In genomic region chr10:79905322-79906314, GRCh38 we compare ENCODE assay signal across 8 cellular contexts. TPM values are rescaled to one million over a fixed set of nuclear protein-coding genes. Genes with fewer than 3 reads are reported as not detected.
DNase-seq lines count a peak whose midpoint lies in the region; ATAC-seq and TF ChIP-seq lines count a peak whose summit lies in the region.

No MANE protein-coding gene starts in this region.

- peak overlapping the region; percentile 65 to 81 for H3K27ac ChIP-seq in left lung
- no peak overlapping the region for H3K27ac ChIP-seq in suprapubic skin

- peak overlapping the region; percentile 53 for H3K9ac ChIP-seq in Loucy (ENCODE audit: low read depth, low read length, poor library complexity, severe bottlenecking)

- no peaks in the 10 kb centered on the region for H3F3A ChIP-seq in Loucy (ENCODE audit: low read depth)

- H2AFZ ChIP-seq in Loucy (ENCODE audit: low read length), result peak overlapping the region; percentile 85

- peaks cover 92% of the 10 kb centered on the region for H3K27me3 Mint-ChIP-seq in Calu3 (ENCODE audit: unreplicated experiment)

- peak; percentile 66 for ATAC-seq in left lung
- ATAC-seq in GM21825 (IDR thresholded peaks at IDR 0.05; ENCODE audit: unreplicated experiment), result no peak

- CTCF ChIA-PET in Calu3 (lab: Charles Lee), result no interaction called here

- TF ChIP-seq POLR2A in suprapubic skin (IDR thresholded peaks at IDR 0.05), result no peak

- H3K4me1 ChIP-seq in Loucy (ENCODE audit: insufficient read depth, low read length, poor library complexity, severe bottlenecking) (no peaks in the 10 kb centered on the region), left lung (peaks cover 0 to 5% of the 10 kb centered on the region in 2 donors), suprapubic skin (peaks cover 16% of the 10 kb centered on the region)

- no peaks in the 10 kb centered on the region for H4K20me1 ChIP-seq in Loucy (ENCODE audit: insufficient read depth, low read length, poor library complexity, severe bottlenecking)

- H3K4me3 ChIP-seq in Loucy (ENCODE audit: low read length, poor library complexity, severe bottlenecking) (peak overlapping the region; percentile 73), cardiac fibroblast (replicated peaks in 1 of 2; ENCODE audit: low read depth in 2 of 2, low read length in 2 of 2) (peak overlapping the region; percentile 70 to 76), left lung (peak overlapping the region; percentile 44 to 54), suprapubic skin (peak overlapping the region; percentile 67)

- 23% methylated on average over 10 of the region's 10 CpGs for WGBS in suprapubic skin

- H3K27me3 ChIP-seq in Loucy (ENCODE audit: insufficient read depth, low read length, poor library complexity, severe bottlenecking) (no peaks in the 10 kb centered on the region), left lung (peaks cover 0 to 24% of the 10 kb centered on the region in 2 donors), suprapubic skin (peaks cover 21% of the 10 kb centered on the region)

- DNase-seq in Calu3 (no peak), cardiac fibroblast (ENCODE audit: low read depth in 2 of 2) (peak; percentile 17 to 43), left lung (no peak), suprapubic skin (ENCODE audit: low spot score in 2 of 2) (no peak), HuH-7 (ENCODE audit: low spot score) (no peak), GM10266 (ENCODE audit: extremely low spot score) (no peak)

- H3K9me3 ChIP-seq in Loucy (ENCODE audit: insufficient read depth, low read depth, low read length) (no peaks in the 10 kb centered on the region), left lung (no peaks in the 10 kb centered on the region), suprapubic skin (no peaks in the 10 kb centered on the region)

- BruUV-seq in Calu3 (replicated peaks; lab: Mats Ljungman, UMichigan), result no TSS peak

- no peak overlapping the region for H3K27ac Mint-ChIP-seq in Calu3 (ENCODE audit: unreplicated experiment)

- intact Hi-C loops in Calu3 (cut with micrococcal nuclease; ENCODE audit: unreplicated experiment), result no loop called here
- intact Hi-C loops in left lung (cut with DNase I), result no loop called here

- no peaks in the 10 kb centered on the region for H3K9me2 ChIP-seq in Loucy (replicated peaks; ENCODE audit: low read depth, low read length)

- peak overlapping the region; percentile 78 for H3K4me3 Mint-ChIP-seq in Calu3 (ENCODE audit: low read depth, unreplicated experiment)

- TF ChIP-seq EP300 in suprapubic skin (IDR thresholded peaks at IDR 0.05), result no peak

- peak overlapping the region; percentile 67 for H3K4me2 ChIP-seq in Loucy (ENCODE audit: low read depth, low read length, poor library complexity, severe bottlenecking)

- H3K36me3 ChIP-seq in Loucy (ENCODE audit: insufficient read depth, low read length), result no peaks in the 10 kb centered on the region
- no peaks in the 10 kb centered on the region for H3K36me3 ChIP-seq in left lung
- no peaks in the 10 kb centered on the region for H3K36me3 ChIP-seq in suprapubic skin

- no peaks in the 10 kb centered on the region for H3K9me3 Mint-ChIP-seq in Calu3 (ENCODE audit: low read depth, unreplicated experiment)

- peaks cover 7% of the 10 kb centered on the region for H3K36me3 Mint-ChIP-seq in Calu3 (ENCODE audit: insufficient read depth, unreplicated experiment)

- H3K79me2 ChIP-seq in Loucy (ENCODE audit: insufficient read depth, low read length), result no peaks in the 10 kb centered on the region

- no peaks in the 10 kb centered on the region for H3K4me1 Mint-ChIP-seq in Calu3 (ENCODE audit: low read depth, unreplicated experiment)

- TF ChIP-seq CTCF in Calu3 (IDR thresholded peaks at IDR 0.05; ENCODE audit: unreplicated experiment), result no peak
- TF ChIP-seq CTCF in Loucy (conservative IDR thresholded peaks at IDR 0.05; ENCODE audit: low read length), result no peak
- TF ChIP-seq CTCF in cardiac fibroblast (IDR thresholded peaks at IDR 0.05; ENCODE audit: low read depth, low read length), result no peak
- TF ChIP-seq CTCF in left lung (IDR thresholded peaks at IDR 0.05), result no peak
- TF ChIP-seq CTCF in suprapubic skin (IDR thresholded peaks at IDR 0.05), result no peak
- no peak for TF ChIP-seq CTCF in GM10266 (IDR thresholded peaks at IDR 0.05; ENCODE audit: control insufficient read depth, insufficient read depth, low read depth, missing control alignments)

RNA-seq across cellular contexts. Expression of gene SFTPD, which starts 43.3 kb away (rescaled TPM):
- total RNA-seq in Calu3 (2022) (not detected in 2 replicates), left lung (100 to 1,000 TPM; 323 to 878 TPM), suprapubic skin (1 to 10 TPM in 3 of 4 donors, not detected in 1; 2.7 to 4.7 (median 3.0) TPM)

Comparison
In these comparisons a context has a peak if more than half of its experiments do, and no peak if none do; other contexts are left out.
1. DNase-seq: peak in cardiac fibroblast (2 of 2); none in Calu3 (single experiment), left lung (0 of 2), suprapubic skin (0 of 2), HuH-7 (single experiment) and GM10266 (single experiment).
2. RNA of gene SFTPD, which starts 43.3 kb away (total RNA-seq): 323 to 878 TPM in left lung; 2.7 to 4.7 TPM in suprapubic skin and not detected in Calu3; every median in the first group is over 10 times any median in the second.
3. Peak in every context shown above with its lines, with median percentiles within 50 percentile points of each other: H3K4me3 ChIP-seq.